8 cellular contexts compared by ENCODE assay signal in the genomic region with DNA sequence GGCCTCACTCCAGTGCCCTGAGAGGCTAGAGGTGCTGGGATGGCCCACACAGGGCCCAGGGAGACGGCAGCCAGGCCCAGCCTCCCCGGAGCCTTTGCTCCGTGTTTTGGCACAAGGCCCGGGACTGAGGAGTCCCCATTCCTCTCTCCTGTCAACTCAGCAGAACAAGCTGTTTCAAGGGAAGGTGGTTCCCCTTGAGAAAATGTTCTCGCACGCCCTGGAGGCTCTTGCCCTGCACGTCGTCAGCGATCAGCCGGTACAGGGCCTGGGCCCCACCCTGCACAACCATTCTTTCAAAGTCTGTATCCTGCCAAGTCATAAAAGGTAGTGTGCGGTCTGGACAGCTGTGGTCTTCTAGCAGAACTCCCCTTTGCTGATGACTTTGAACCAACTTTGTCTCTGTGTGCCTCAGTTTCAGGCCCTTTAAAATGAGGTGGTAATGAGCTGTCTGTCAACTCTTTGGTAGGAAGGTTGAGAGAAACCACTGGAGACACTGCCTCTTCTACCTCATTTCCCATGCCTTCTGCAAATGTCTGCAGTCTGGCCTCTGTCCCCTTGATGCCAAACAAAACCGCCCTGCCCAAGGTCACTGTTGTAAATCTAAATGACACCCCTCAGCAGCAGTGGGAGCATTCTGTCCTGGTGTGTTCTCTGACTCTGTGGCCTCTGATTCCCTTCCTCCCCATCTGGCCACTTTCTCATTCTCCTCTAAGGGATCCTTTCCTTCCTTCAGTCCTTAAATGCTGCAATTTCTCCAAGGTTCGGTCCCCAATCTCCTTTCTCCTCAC.
DNase-seq lines count a peak whose midpoint lies in the region; ATAC-seq, FAIRE-seq and TF ChIP-seq lines count a peak whose summit lies in the region.

No MANE protein-coding gene starts in this region.

- peak overlapping the region in 1 of 2 donors; percentile 2 for H3K9ac ChIP-seq in kidney (ENCODE audit: low read length in 2 of 2)
- H3K9ac ChIP-seq in Karpas-422 (ENCODE audit: low read length) = no peak overlapping the region

- no peak for TF ChIP-seq CTCF in kidney (IDR thresholded peaks at IDR 0.05; ENCODE audit: borderline replicate concordance, extremely low read depth, insufficient read depth)
- TF ChIP-seq CTCF in WTC11 (IDR thresholded peaks at IDR 0.05) = no peak

- H3K9me3 ChIP-seq in kidney (ENCODE audit: control insufficient read depth in 1 of 2, low read length in 2 of 2) (no peaks in the 10 kb centered on the region), Karpas-422 (ENCODE audit: low read length) (no peaks in the 10 kb centered on the region)

- no peaks in the 10 kb centered on the region for H3K27me3 ChIP-seq in Karpas-422 (ENCODE audit: low read length)

- H3K27ac ChIP-seq in kidney (ENCODE audit: low read depth in 2 of 2, low read length in 2 of 2) (peak overlapping the region in 1 of 2 donors; percentile 54), Karpas-422 (ENCODE audit: low read length) (no peak overlapping the region)

- no peak overlapping the region for H2AFZ ChIP-seq in Karpas-422 (ENCODE audit: low read length)

- no peak for FAIRE-seq in kidney (lab: Jason Lieb, UNC)

- peak; percentile 95 for ATAC-seq in HG03280 (IDR thresholded peaks at IDR 0.05; ENCODE audit: unreplicated experiment)
- peak; percentile 100 for ATAC-seq in activated T-cell treated with anti-CD3 and anti-CD28 coated beads, Interleukin-2, amount 50 U/mL, for 72 hours (replicated peaks in 1 of 2)
- ATAC-seq in stimulated activated naive CD8-positive, alpha-beta T cell treated with anti-CD3 and anti-CD28 coated beads, Interleukin-15, Interleukin-2, amounts not matched to agents 100 U/mL and 50 U/mL, for 24 hours = peak; percentile 94
- ATAC-seq in WTC11 = no peak

- no peaks in the 10 kb centered on the region for H3K36me3 ChIP-seq in kidney (ENCODE audit: control insufficient read depth in 1 of 2, insufficient read depth in 2 of 2, low read length in 2 of 2)
- no peaks in the 10 kb centered on the region for H3K36me3 ChIP-seq in Karpas-422 (ENCODE audit: insufficient read depth, low read length)

- no peaks in the 10 kb centered on the region for H3K79me2 ChIP-seq in Karpas-422 (ENCODE audit: low read length)

- H3K4me2 ChIP-seq in Karpas-422 (ENCODE audit: low read depth, low read length, poor library complexity, severe bottlenecking) = no peak overlapping the region

- POLR2A ChIA-PET in WTC11 (lab: Charles Lee) = no interaction called here

- H3K4me3 Mint-ChIP-seq in activated T-cell treated with anti-CD3 and anti-CD28 coated beads, Interleukin-2, amount 50 U/mL, for 72 hours = peak overlapping the region; percentile 0 to 41
- no peak overlapping the region for H3K4me3 Mint-ChIP-seq in WTC11

- H3K9me3 Mint-ChIP-seq in activated T-cell treated with anti-CD3 and anti-CD28 coated beads, Interleukin-2, amount 50 U/mL, for 72 hours = no peaks in the 10 kb centered on the region
- peaks cover 6% of the 10 kb centered on the region for H3K9me3 Mint-ChIP-seq in WTC11

- H3K4me3 ChIP-seq in kidney (ENCODE audit: low read length in 2 of 2) = no peak overlapping the region
- no peak overlapping the region for H3K4me3 ChIP-seq in Karpas-422 (ENCODE audit: low read length)

- H3K4me1 Mint-ChIP-seq in activated T-cell treated with anti-CD3 and anti-CD28 coated beads, Interleukin-2, amount 50 U/mL, for 72 hours (ENCODE audit: low read depth) = peaks cover 32% of the 10 kb centered on the region
- H3K4me1 Mint-ChIP-seq in WTC11 = no peaks in the 10 kb centered on the region

- H3K36me3 Mint-ChIP-seq in activated T-cell treated with anti-CD3 and anti-CD28 coated beads, Interleukin-2, amount 50 U/mL, for 72 hours (ENCODE audit: insufficient read depth in 2 of 2) = no peaks in the 10 kb centered on the region
- H3K36me3 Mint-ChIP-seq in WTC11 = no peaks in the 10 kb centered on the region

- H3K9me2 ChIP-seq in Karpas-422 (replicated peaks; ENCODE audit: insufficient read depth, low read length) = no peaks in the 10 kb centered on the region

- peak in 2 of 3 donors; percentile 12 to 31 for DNase-seq in stimulated activated CD4-positive, alpha-beta T cell treated with anti-CD3 and anti-CD28 coated beads, Interleukin-12 subunit alpha, Interleukin-12 subunit beta, amount 100 ng/mL, for 48 hours (ENCODE audit: low read depth in 2 of 3, low spot score in 1 of 3)
- no peak for DNase-seq in stimulated activated CD4-positive, alpha-beta T cell treated with anti-CD3 and anti-CD28 coated beads, Interleukin-2, amount 100 ng/mL, for 48 hours
- peak; percentile 65 to 78 for DNase-seq in activated T-cell treated with anti-CD3 and anti-CD28 coated beads, Interleukin-2, amount 50 U/mL, for 72 hours
- DNase-seq in kidney (peak; percentile 94), WTC11 (ENCODE audit: low spot score) (no peak), Karpas-422 (no peak)
- peak; percentile 57 for DNase-seq in stimulated activated naive CD8-positive, alpha-beta T cell treated with anti-CD3 and anti-CD28 coated beads, Interleukin-15, Interleukin-2, amounts not matched to agents 100 U/mL and 50 U/mL, for 24 hours

- CTCF ChIA-PET in WTC11 (lab: Charles Lee) = no interaction called here

- intact Hi-C loops in kidney (cut with DNase I) = no loop called here

- H3K27ac Mint-ChIP-seq in activated T-cell treated with anti-CD3 and anti-CD28 coated beads, Interleukin-2, amount 50 U/mL, for 72 hours = no peak overlapping the region
- H3K27ac Mint-ChIP-seq in WTC11 = no peak overlapping the region

- H3K27me3 Mint-ChIP-seq in activated T-cell treated with anti-CD3 and anti-CD28 coated beads, Interleukin-2, amount 50 U/mL, for 72 hours (ENCODE audit: low read depth) = no peaks in the 10 kb centered on the region
- H3K27me3 Mint-ChIP-seq in WTC11 (ENCODE audit: low read depth) = peaks cover 2% of the 10 kb centered on the region; the same call in 1 of the 2 replicates

- H3K4me1 ChIP-seq in kidney (ENCODE audit: control insufficient read depth in 1 of 2, insufficient read depth in 1 of 2, low read depth in 1 of 2, low read length in 2 of 2) (peaks cover 7 to 13% of the 10 kb centered on the region in 2 donors), Karpas-422 (ENCODE audit: low read length) (no peaks in the 10 kb centered on the region)

- no peaks in the 10 kb centered on the region for H4K20me1 ChIP-seq in Karpas-422 (ENCODE audit: insufficient read depth, low read depth, low read length)

TF ChIP-seq in WTC11, 78 proteins besides CTCF, POLR2A, EP300 and RAD21:
- TF ChIP-seq, protein P1, sequence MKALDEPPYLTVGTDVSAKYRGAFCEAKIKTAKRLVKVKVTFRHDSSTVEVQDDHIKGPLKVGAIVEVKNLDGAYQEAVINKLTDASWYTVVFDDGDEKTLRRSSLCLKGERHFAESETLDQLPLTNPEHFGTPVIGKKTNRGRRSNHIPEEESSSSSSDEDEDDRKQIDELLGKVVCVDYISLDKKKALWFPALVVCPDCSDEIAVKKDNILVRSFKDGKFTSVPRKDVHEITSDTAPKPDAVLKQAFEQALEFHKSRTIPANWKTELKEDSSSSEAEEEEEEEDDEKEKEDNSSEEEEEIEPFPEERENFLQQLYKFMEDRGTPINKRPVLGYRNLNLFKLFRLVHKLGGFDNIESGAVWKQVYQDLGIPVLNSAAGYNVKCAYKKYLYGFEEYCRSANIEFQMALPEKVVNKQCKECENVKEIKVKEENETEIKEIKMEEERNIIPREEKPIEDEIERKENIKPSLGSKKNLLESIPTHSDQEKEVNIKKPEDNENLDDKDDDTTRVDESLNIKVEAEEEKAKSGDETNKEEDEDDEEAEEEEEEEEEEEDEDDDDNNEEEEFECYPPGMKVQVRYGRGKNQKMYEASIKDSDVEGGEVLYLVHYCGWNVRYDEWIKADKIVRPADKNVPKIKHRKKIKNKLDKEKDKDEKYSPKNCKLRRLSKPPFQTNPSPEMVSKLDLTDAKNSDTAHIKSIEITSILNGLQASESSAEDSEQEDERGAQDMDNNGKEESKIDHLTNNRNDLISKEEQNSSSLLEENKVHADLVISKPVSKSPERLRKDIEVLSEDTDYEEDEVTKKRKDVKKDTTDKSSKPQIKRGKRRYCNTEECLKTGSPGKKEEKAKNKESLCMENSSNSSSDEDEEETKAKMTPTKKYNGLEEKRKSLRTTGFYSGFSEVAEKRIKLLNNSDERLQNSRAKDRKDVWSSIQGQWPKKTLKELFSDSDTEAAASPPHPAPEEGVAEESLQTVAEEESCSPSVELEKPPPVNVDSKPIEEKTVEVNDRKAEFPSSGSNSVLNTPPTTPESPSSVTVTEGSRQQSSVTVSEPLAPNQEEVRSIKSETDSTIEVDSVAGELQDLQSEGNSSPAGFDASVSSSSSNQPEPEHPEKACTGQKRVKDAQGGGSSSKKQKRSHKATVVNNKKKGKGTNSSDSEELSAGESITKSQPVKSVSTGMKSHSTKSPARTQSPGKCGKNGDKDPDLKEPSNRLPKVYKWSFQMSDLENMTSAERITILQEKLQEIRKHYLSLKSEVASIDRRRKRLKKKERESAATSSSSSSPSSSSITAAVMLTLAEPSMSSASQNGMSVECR (CRISPR knock-in tag; IDR thresholded peaks at IDR 0.05; ENCODE audit: borderline replicate concordance) = no peak

Comparison
In these comparisons a context has a peak if more than half of its experiments do, and no peak if none do; other contexts are left out.
1. DNase-seq: peak in stimulated activated CD4-positive, alpha-beta T cell treated with anti-CD3 and anti-CD28 coated beads, Interleukin-12 subunit alpha, Interleukin-12 subunit beta, amount 100 ng/mL, for 48 hours (2 of 3), activated T-cell treated with anti-CD3 and anti-CD28 coated beads, Interleukin-2, amount 50 U/mL, for 72 hours (2 of 2), kidney (single experiment) and stimulated activated naive CD8-positive, alpha-beta T cell treated with anti-CD3 and anti-CD28 coated beads, Interleukin-15, Interleukin-2, amounts not matched to agents 100 U/mL and 50 U/mL, for 24 hours (single experiment); none in stimulated activated CD4-positive, alpha-beta T cell treated with anti-CD3 and anti-CD28 coated beads, Interleukin-2, amount 100 ng/mL, for 48 hours (0 of 2), WTC11 (single experiment) and Karpas-422 (single experiment).